ENCODE assay signal across 8 cellular contexts in genomic region chr12:124625867-124626675, GRCh38. TPM values are rescaled to one million over a fixed set of nuclear protein-coding genes. Genes with fewer than 3 reads are reported as not detected.
DNase-seq lines count a peak whose midpoint lies in the region; ATAC-seq and TF ChIP-seq lines count a peak whose summit lies in the region.

No MANE protein-coding gene starts in this region.

- no peaks in the 10 kb centered on the region for H3K36me3 Mint-ChIP-seq in type B pancreatic cell

- CTCF ChIA-PET in mammary epithelial cell (lab: Charles Lee; ENCODE audit: low non-redundant PET), result interaction anchor here (0.5 kb wide), 1 partner anchor 169 kb away, joined by 4 read pairs; no protein-coding TSS in a partner anchor

- peak; percentile 97 for ATAC-seq in left colon
- ATAC-seq in GM18519 (IDR thresholded peaks at IDR 0.05; ENCODE audit: low FRiP score, unreplicated experiment), result no peak

- no peaks in the 10 kb centered on the region for H3K79me2 ChIP-seq in mammary epithelial cell (ENCODE audit: insufficient read depth, low read length)

- H3K36me3 ChIP-seq in mammary epithelial cell (ENCODE audit: insufficient read depth, low read length), result no peaks in the 10 kb centered on the region

- peak overlapping the region; percentile 13 for H3K27ac Mint-ChIP-seq in type B pancreatic cell

- BruUV-seq in mammary epithelial cell (replicated peaks; lab: Mats Ljungman, UMichigan), result no TSS peak

- peaks cover 37% of the 10 kb centered on the region for H3K4me1 ChIP-seq in mammary epithelial cell (ENCODE audit: insufficient read depth, low read length)

- no peaks in the 10 kb centered on the region for H4K20me1 ChIP-seq in mammary epithelial cell (ENCODE audit: insufficient read depth, low read length)

- peak overlapping the region; percentile 20 for H2AFZ ChIP-seq in mammary epithelial cell (ENCODE audit: low read depth, low read length)

- H3K27me3 Mint-ChIP-seq in type B pancreatic cell, result no peaks in the 10 kb centered on the region

- TF ChIP-seq CTCF in mammary epithelial cell (conservative IDR thresholded peaks at IDR 0.05 in 1 of 2, IDR thresholded peaks at IDR 0.05 in 1 of 2; ENCODE audit: extremely low read depth in 1 of 2, insufficient read depth in 1 of 2, low read depth in 1 of 2, low read length in 2 of 2) (no peak), type B pancreatic cell (conservative IDR thresholded peaks at IDR 0.05) (no peak)

- H3K9me3 ChIP-seq in mammary epithelial cell (replicated peaks; ENCODE audit: insufficient read depth, low read length), result no peaks in the 10 kb centered on the region

- no peak overlapping the region for H3K4me3 ChIP-seq in mammary epithelial cell (replicated peaks in 1 of 3; ENCODE audit: insufficient read depth in 1 of 3, low read depth in 2 of 3, low read length in 3 of 3)

- WGBS in mammary epithelial cell (ENCODE audit: low coverage, missing lambda C conversion rate), result 36% methylated on average over 10 of the region's 15 CpGs

- no peak overlapping the region for H3K9ac ChIP-seq in mammary epithelial cell (ENCODE audit: insufficient read depth, low read length)

- in situ Hi-C loops in mammary epithelial cell (cut with MboI; ENCODE audit: low sequenced_read_pairs in 2 of 2), result no loop called here

- peaks cover 31% of the 10 kb centered on the region for H3K4me1 Mint-ChIP-seq in type B pancreatic cell (ENCODE audit: unreplicated experiment)

- intact Hi-C loops in mammary epithelial cell (cut with micrococcal nuclease) (no loop called here), left colon (cut with DNase I, micrococcal nuclease) (no loop called here)

- no peaks in the 10 kb centered on the region for H3K9me3 Mint-ChIP-seq in type B pancreatic cell

- peak overlapping the region; percentile 38 for H3K4me2 ChIP-seq in mammary epithelial cell (ENCODE audit: insufficient read depth, low read depth, low read length)

- H3K27ac ChIP-seq in mammary epithelial cell (ENCODE audit: insufficient read depth, low read depth, low read length), result no peak overlapping the region

- no peaks in the 10 kb centered on the region for H3K27me3 ChIP-seq in mammary epithelial cell (ENCODE audit: insufficient read depth, low read length)

- DNase-seq in LHCN-M2 (ENCODE audit: low read depth) (peak; percentile 96), mammary epithelial cell (peak; percentile 71), left colon (peak; percentile 83 to 94), type B pancreatic cell (ENCODE audit: extremely low spot score, unreplicated experiment) (no peak), NCI-H345 treated with DMSO at 0.1 percent for 48 hours (lab: John Stamatoyannopoulos, UW; ENCODE audit: unreplicated experiment) (no peak), anterior cingulate cortex (lab: John Stamatoyannopoulos, UW) (no peak), NCI-H1930 (lab: John Stamatoyannopoulos, UW) (no peak)

- peak overlapping the region; percentile 44 for H3K4me3 Mint-ChIP-seq in type B pancreatic cell

- dilution Hi-C loops in mammary epithelial cell (cut with HindIII; ENCODE audit: low sequenced_read_pairs), result loop anchor here (5.0 to 10.0 kb wide), 2 partner anchors 59 to 106 kb away; no protein-coding TSS in a partner anchor

RNA-seq across cellular contexts. Expression of gene NCOR2, which starts 58.7 kb away (rescaled TPM):
- total RNA-seq in LHCN-M2 (2014; rRNA removed) (72.4 and 79.0 TPM in 2 replicates), mammary epithelial cell (100 to 1,000 TPM in 1 of 2 donors, 10 to 100 TPM in 1; 70.5 to 158 TPM), left colon (100 to 1,000 TPM; 134 to 153 TPM), type B pancreatic cell (ENCODE audit: low replicate concordance) (219 and 227 TPM in 2 replicates)
- polyA plus RNA-seq in LHCN-M2 (2012), result 138 TPM
- 18.9 TPM for polyA plus RNA-seq in mammary epithelial cell
- polyA minus RNA-seq in mammary epithelial cell, result 117 TPM

Comparison
In these comparisons a context has a peak if more than half of its experiments do, and no peak if none do; other contexts are left out.
1. DNase-seq: peak in LHCN-M2 (single experiment), mammary epithelial cell (single experiment) and left colon (2 of 2); none in type B pancreatic cell (single experiment), NCI-H345 treated with DMSO at 0.1 percent for 48 hours (single experiment), anterior cingulate cortex (0 of 58) and NCI-H1930 (0 of 2).